In genomic region chr7:80783688-80784327, GRCh38 we compare ENCODE assay signal across 10 cellular contexts.
DNase-seq lines count a peak whose midpoint lies in the region; ATAC-seq and TF ChIP-seq lines count a peak whose summit lies in the region.
"Had no signal": no experiment of that assay in that cellular context is flagged by ENCODE, and none has a peak within 500 bp of the region (broad histone marks: within the 10 kb centered on the region; RNA-seq: fewer than 3 reads in every experiment).

No MANE protein-coding gene starts in this region.

- H3K4me3 ChIP-seq in ACC112 (ENCODE audit: low read depth, low read length) (peak overlapping the region; percentile 6; the same call in 1 of the 2 replicates), coronary artery (peak overlapping the region; percentile 9)

- peaks cover 9% of the 10 kb centered on the region for H3K79me2 ChIP-seq in ACC112 (ENCODE audit: control insufficient read depth, insufficient read depth, low read length, unreplicated experiment)

- H3K27ac ChIP-seq in ACC112 (ENCODE audit: low read depth, low read length), result peak overlapping the region; percentile 87
- peak overlapping the region; percentile 62 to 69 for H3K27ac ChIP-seq in coronary artery

- in situ Hi-C loops in GM13976 (cut with MboI; ENCODE audit: low sequenced_read_pairs, unreplicated experiment), result no loop called here

- H3K4me1 ChIP-seq in ACC112 (ENCODE audit: control insufficient read depth, insufficient read depth, low read length, unreplicated experiment), result peaks cover 74% of the 10 kb centered on the region

- peak overlapping the region; percentile 40 for H2AFZ ChIP-seq in ACC112 (ENCODE audit: low read length, unreplicated experiment)

- H3K36me3 ChIP-seq in ACC112 (ENCODE audit: insufficient read depth, low read length), result peaks cover 29% of the 10 kb centered on the region

- no peaks in the 10 kb centered on the region for H3K27me3 ChIP-seq in ACC112 (ENCODE audit: insufficient read depth, low read length)

- TF ChIP-seq CTCF in coronary artery (IDR thresholded peaks at IDR 0.05) (no peak), GM13976 (IDR thresholded peaks at IDR 0.05; ENCODE audit: borderline replicate concordance, control extremely low read depth, extremely low read depth, insufficient read depth, missing control alignments) (no peak)

- no peak for ATAC-seq in GM19328 (IDR thresholded peaks at IDR 0.05; ENCODE audit: unreplicated experiment)

- DNase-seq in NCI-H82 (lab: John Stamatoyannopoulos, UW) (peak; percentile 58), coronary artery (ENCODE audit: low spot score) (no peak), non-pigmented ciliary epithelial cell (ENCODE audit: low read depth) (peak; percentile 35), GM13976 (ENCODE audit: low spot score) (no peak), GDM1 (lab: John Stamatoyannopoulos, UW) (no peak), NCI-H1436 (lab: John Stamatoyannopoulos, UW) (no peak)
- DNase-seq: DND-41, NCI-H2081 treated with DMSO at 0.1 percent for 48 hours had no signal

Comparison
In these comparisons a context has a peak if more than half of its experiments do, and no peak if none do; other contexts are left out.
1. DNase-seq: peak in NCI-H82 (single experiment) and non-pigmented ciliary epithelial cell (single experiment); none in coronary artery (single experiment), GM13976 (single experiment), GDM1 (single experiment) and NCI-H1436 (single experiment).